22 cellular contexts compared by ENCODE assay signal in the genomic region with DNA sequence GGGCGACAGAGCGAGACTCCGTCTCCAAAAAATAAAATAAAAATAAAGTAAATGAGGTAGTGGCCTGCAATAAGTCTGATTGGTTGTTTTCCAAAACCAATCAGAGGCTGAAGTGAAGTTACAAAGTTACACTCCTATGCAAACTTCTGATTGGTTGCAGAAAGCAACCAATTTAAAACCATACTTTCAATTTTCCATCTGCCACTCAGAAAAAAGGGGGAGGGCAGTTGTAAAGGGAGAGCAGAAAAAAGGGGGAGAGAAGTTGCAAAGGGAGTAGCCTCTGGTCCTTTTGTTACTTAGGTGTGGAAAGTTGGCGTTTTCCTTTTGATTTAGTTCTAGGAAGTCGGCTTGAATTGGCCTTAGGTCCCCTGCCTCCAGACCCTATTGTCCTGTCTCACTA. TPM values are rescaled to one million over a fixed set of nuclear protein-coding genes. Genes with fewer than 3 reads are reported as not detected.
DNase-seq lines count a peak whose midpoint lies in the region; ATAC-seq, FAIRE-seq and TF ChIP-seq lines count a peak whose summit lies in the region.
"Had no signal": no experiment of that assay in that cellular context is flagged by ENCODE, and none has a peak within 500 bp of the region (broad histone marks: within the 10 kb centered on the region; RNA-seq: fewer than 3 reads in every experiment).

No MANE protein-coding gene starts in this region.

- H3K27ac Mint-ChIP-seq in activated CD4-positive, alpha-beta T cell treated with anti-CD3 and anti-CD28 coated beads, Interleukin-2, amount 10 ng/mL, durations not matched to agents 7 days and 5 days = peak overlapping the region; percentile 68
- H3K27ac Mint-ChIP-seq: CD14-positive monocyte, type B pancreatic cell had no signal

- no peak overlapping the region for H3K4me2 ChIP-seq in smooth muscle cell

- intact Hi-C loops in kidney (cut with DNase I) = loop anchor here (10.0 kb wide), 1 partner anchor 302 kb away; no protein-coding TSS in a partner anchor

- H3K4me3 Mint-ChIP-seq in activated CD4-positive, alpha-beta T cell treated with anti-CD3 and anti-CD28 coated beads, Interleukin-2, amount 10 ng/mL, durations not matched to agents 7 days and 5 days = peak overlapping the region; percentile 61
- H3K4me3 Mint-ChIP-seq: type B pancreatic cell had no signal

- H3K36me3 Mint-ChIP-seq in activated CD4-positive, alpha-beta T cell treated with anti-CD3 and anti-CD28 coated beads, Interleukin-2, amount 10 ng/mL, durations not matched to agents 7 days and 5 days (ENCODE audit: low read depth) = no peaks in the 10 kb centered on the region

- H3F3A ChIP-seq in smooth muscle cell (ENCODE audit: low read depth) = no peaks in the 10 kb centered on the region

- H3K36me3 ChIP-seq in kidney (ENCODE audit: control insufficient read depth in 1 of 2, insufficient read depth in 2 of 2, low read length in 2 of 2) = no peaks in the 10 kb centered on the region
- no peaks in the 10 kb centered on the region for H3K36me3 ChIP-seq in thoracic aorta
- no peaks in the 10 kb centered on the region for H3K36me3 ChIP-seq in smooth muscle cell (ENCODE audit: low read depth)
- H3K36me3 ChIP-seq: adrenal gland, esophagus squamous epithelium, SJCRH30 had no signal

- TF ChIP-seq CTCF in RWPE1 (conservative IDR thresholded peaks at IDR 0.05; ENCODE audit: low read depth) (no peak), kidney (IDR thresholded peaks at IDR 0.05; ENCODE audit: borderline replicate concordance, extremely low read depth, insufficient read depth) (no peak), thoracic aorta (IDR thresholded peaks at IDR 0.05) (no peak), smooth muscle cell (IDR thresholded peaks at IDR 0.05; ENCODE audit: borderline replicate concordance, insufficient read depth, poor library complexity, severe bottlenecking) (no peak)

- no peaks in the 10 kb centered on the region for H4K20me1 ChIP-seq in smooth muscle cell (ENCODE audit: low read depth)

- CTCF ChIA-PET in activated CD4-positive, alpha-beta T cell treated with anti-CD3 and anti-CD28 coated beads, Interleukin-2, amount 10 ng/mL, durations not matched to agents 7 days and 5 days (lab: Charles Lee) = no interaction called here
- CTCF ChIA-PET in RWPE1 (lab: Yijun Ruan, JAX) = no interaction called here

- H3K4me1 ChIP-seq in kidney (ENCODE audit: control insufficient read depth in 1 of 2, insufficient read depth in 1 of 2, low read depth in 1 of 2, low read length in 2 of 2) = no peaks in the 10 kb centered on the region
- no peaks in the 10 kb centered on the region for H3K4me1 ChIP-seq in thoracic aorta (ENCODE audit: control insufficient read depth in 1 of 2, low read depth in 2 of 2)
- H3K4me1 ChIP-seq in smooth muscle cell (ENCODE audit: low read depth) = no peaks in the 10 kb centered on the region
- H3K4me1 ChIP-seq: adrenal gland, esophagus squamous epithelium, parathyroid adenoma had no signal

- no peaks in the 10 kb centered on the region for H3K27me3 ChIP-seq in thoracic aorta (replicated peaks; ENCODE audit: insufficient read depth)
- no peaks in the 10 kb centered on the region for H3K27me3 ChIP-seq in smooth muscle cell (ENCODE audit: low read depth)
- H3K27me3 ChIP-seq: adrenal gland, esophagus squamous epithelium, SJCRH30 had no signal

- ATAC-seq in thoracic aorta (ENCODE audit: insufficient number of reproducible peaks, low FRiP score, low read depth) (no peak), HG02798 (IDR thresholded peaks at IDR 0.05; ENCODE audit: poor library complexity, unreplicated experiment) (no peak), HG02571 (IDR thresholded peaks at IDR 0.05; ENCODE audit: unreplicated experiment) (no peak)

- DNase-seq in activated CD4-positive, alpha-beta T cell treated with anti-CD3 and anti-CD28 coated beads, Interleukin-2, amount 10 ng/mL, durations not matched to agents 7 days and 5 days = no peak
- DNase-seq in activated CD4-positive, alpha-beta T cell treated with anti-CD3 and anti-CD28 coated beads for 1 hour = no peak
- DNase-seq in RWPE1 (ENCODE audit: low spot score) = no peak
- no peak for DNase-seq in kidney
- DNase-seq in thoracic aorta (ENCODE audit: low spot score) = no peak
- DNase-seq in smooth muscle cell (lab: John Stamatoyannopoulos, UW; ENCODE audit: unreplicated experiment) = no peak
- DNase-seq: activated effector memory CD4-positive, alpha-beta T cell treated with Interleukin-2 at 50 U/mL for 16 hours; adrenal gland; DMS53; esophagus squamous epithelium; hypothalamus; NCI-H1930; NCI-H510A treated with DMSO at 0.1 percent for 48 hours; SJCRH30; stimulated activated CD4-positive, alpha-beta T cell treated with anti-CD3 and anti-CD28 coated beads, Interleukin-12 subunit alpha, Interleukin-12 subunit beta, amount 100 ng/mL, for 4 hours had no signal

- no peaks in the 10 kb centered on the region for H3K79me2 ChIP-seq in smooth muscle cell (ENCODE audit: low read depth)
- H3K79me2 ChIP-seq: parathyroid adenoma had no signal

- WGBS in smooth muscle cell (ENCODE audit: low lambda C conversion rate) = 89% methylated on average over 5 of the region's 5 CpGs

- H3K27ac ChIP-seq in RWPE1 (peak overlapping the region; percentile 81), kidney (ENCODE audit: low read depth in 2 of 2, low read length in 2 of 2) (no peak overlapping the region), thoracic aorta (no peak overlapping the region), smooth muscle cell (ENCODE audit: low read depth) (no peak overlapping the region)
- H3K27ac ChIP-seq: adrenal gland, esophagus squamous epithelium, parathyroid adenoma, SJCRH30 had no signal

- H3K9me3 ChIP-seq in kidney (ENCODE audit: control insufficient read depth in 1 of 2, low read length in 2 of 2) (no peaks in the 10 kb centered on the region), thoracic aorta (peaks cover 4% of the 10 kb centered on the region), smooth muscle cell (replicated peaks; ENCODE audit: low read depth) (no peaks in the 10 kb centered on the region)
- H3K9me3 ChIP-seq: adrenal gland had no signal

- H3K4me1 Mint-ChIP-seq in activated CD4-positive, alpha-beta T cell treated with anti-CD3 and anti-CD28 coated beads, Interleukin-2, amount 10 ng/mL, durations not matched to agents 7 days and 5 days = peaks cover 1% of the 10 kb centered on the region
- H3K4me1 Mint-ChIP-seq: CD14-positive monocyte had no signal

- H3K9ac ChIP-seq in kidney (ENCODE audit: low read length in 2 of 2) = peak overlapping the region in 1 of 2 donors; percentile 58
- no peak overlapping the region for H3K9ac ChIP-seq in smooth muscle cell (ENCODE audit: low read depth)
- H3K9ac ChIP-seq: parathyroid adenoma had no signal

- H3K4me3 ChIP-seq in kidney (ENCODE audit: low read length in 2 of 2) (peak overlapping the region; percentile 9 to 55), thoracic aorta (peak overlapping the region; percentile 46), smooth muscle cell (no peak overlapping the region)
- H3K4me3 ChIP-seq: adrenal gland, SJCRH30 had no signal

- FAIRE-seq in kidney (lab: Jason Lieb, UNC) = no peak
- FAIRE-seq: A204.1, GM19239 had no signal

- H3K27me3 Mint-ChIP-seq in activated CD4-positive, alpha-beta T cell treated with anti-CD3 and anti-CD28 coated beads, Interleukin-2, amount 10 ng/mL, durations not matched to agents 7 days and 5 days = peaks cover 2% of the 10 kb centered on the region
- H3K27me3 Mint-ChIP-seq: type B pancreatic cell had no signal

- H2AFZ ChIP-seq in smooth muscle cell (ENCODE audit: low read depth) = no peak overlapping the region
- H2AFZ ChIP-seq: parathyroid adenoma had no signal

- POLR2A ChIA-PET in activated CD4-positive, alpha-beta T cell treated with anti-CD3 and anti-CD28 coated beads, Interleukin-2, amount 10 ng/mL, durations not matched to agents 7 days and 5 days (lab: Charles Lee) = no interaction called here
- POLR2A ChIA-PET in RWPE1 (lab: Yijun Ruan, JAX; ENCODE audit: low non-redundant PET) = no interaction called here

- peaks cover 3% of the 10 kb centered on the region for H3K9me3 Mint-ChIP-seq in activated CD4-positive, alpha-beta T cell treated with anti-CD3 and anti-CD28 coated beads, Interleukin-2, amount 10 ng/mL, durations not matched to agents 7 days and 5 days
- H3K9me3 Mint-ChIP-seq: type B pancreatic cell had no signal

RNA-seq across cellular contexts. Expression of gene DNM1L, which starts 12.6 kb away (rescaled TPM):
- total RNA-seq in activated CD4-positive, alpha-beta T cell treated with anti-CD3 and anti-CD28 coated beads, Interleukin-2, amount 10 ng/mL, durations not matched to agents 7 days and 5 days = 10 to 100 TPM; 60.7 to 60.9 TPM
- total RNA-seq in kidney (66.2 TPM), thoracic aorta (10 to 100 TPM; 59.8 to 86.1 TPM), smooth muscle cell (56.3 and 88.1 TPM in 2 replicates)
- polyA plus RNA-seq in kidney (ENCODE audit: insufficient read depth, low read depth, low replicate concordance) (30.5 TPM), smooth muscle cell (33.6 and 42.3 TPM in 2 replicates)
